Comparison of ENCODE assay signal across 2 cellular contexts in the genomic region with DNA sequence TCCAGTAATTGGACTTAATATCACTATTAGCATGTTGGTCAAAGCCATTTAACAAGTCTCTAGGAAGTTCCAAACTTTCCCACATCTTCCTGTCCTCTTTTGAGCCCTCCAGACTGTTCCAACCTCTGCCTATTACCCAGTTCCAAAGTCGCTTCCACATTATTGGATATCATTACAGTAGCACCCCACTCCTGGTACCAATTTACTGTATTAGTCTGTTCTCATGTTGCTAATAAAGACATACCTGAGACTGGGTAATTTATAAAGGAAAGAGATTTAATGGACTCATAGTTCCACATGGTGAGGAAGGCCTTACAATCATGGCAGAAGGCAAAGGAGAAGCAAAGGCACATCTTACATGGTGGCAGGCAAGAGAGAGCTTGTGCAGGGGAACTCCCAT. TPM values are rescaled to one million over a fixed set of nuclear protein-coding genes. Genes with fewer than 3 reads are reported as not detected.
"Had no signal": no experiment of that assay in that cellular context is flagged by ENCODE, and none has a peak within 500 bp of the region (broad histone marks: within the 10 kb centered on the region; RNA-seq: fewer than 3 reads in every experiment).

No MANE protein-coding gene starts in this region.

RNA-seq across cellular contexts. Expression of gene PRDM13, which starts 31.7 kb away (rescaled TPM):
- total RNA-seq: M059J, MCF 10A had no signal
